Comparison of ENCODE assay signal across 8 cellular contexts in the genomic region with DNA sequence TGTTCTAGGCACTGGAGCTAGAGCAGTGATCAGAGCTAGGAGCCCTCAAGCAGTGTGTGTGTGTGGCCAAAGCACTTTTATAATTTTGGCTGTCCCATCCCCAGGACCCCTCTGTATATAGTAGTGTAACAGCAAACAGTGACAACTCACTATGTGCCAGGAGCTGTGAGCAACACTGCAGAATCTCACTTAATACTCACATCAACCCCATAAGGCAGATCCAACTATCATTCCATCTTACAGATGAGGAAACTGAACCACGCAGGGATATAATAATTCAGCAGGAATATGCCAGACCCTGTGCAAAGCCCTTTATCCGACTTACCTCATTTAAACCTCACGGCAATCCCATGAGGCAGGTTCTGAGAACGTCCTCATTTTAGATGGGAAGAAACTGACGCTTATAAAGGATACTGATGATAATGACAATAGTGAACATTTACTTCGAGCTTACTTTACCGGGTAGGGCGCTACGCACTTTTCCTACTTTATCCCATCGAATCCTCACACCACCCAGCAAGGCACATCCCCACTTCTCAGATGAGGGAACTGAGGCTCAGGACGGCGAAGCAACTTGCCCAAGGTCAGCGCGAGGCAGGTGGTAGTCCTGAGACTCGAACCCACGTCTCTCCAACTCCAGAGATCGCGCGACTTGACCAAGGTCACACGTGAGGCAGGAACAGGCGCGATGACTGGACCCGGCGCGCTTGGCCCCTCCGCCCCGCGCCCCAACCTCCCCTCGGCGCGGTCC. TPM values are rescaled to one million over a fixed set of nuclear protein-coding genes. Genes with fewer than 3 reads are reported as not detected.
DNase-seq lines count a peak whose midpoint lies in the region; ATAC-seq and TF ChIP-seq lines count a peak whose summit lies in the region.

No MANE protein-coding gene starts in this region.

- 26 to 40% methylated on average over 18 to 25 of the region's 31 CpGs for WGBS in thyroid gland, 2 donors

- H3K27ac Mint-ChIP-seq in HFFc6 (peak overlapping the region; percentile 97), memory B cell (peak overlapping the region; percentile 87)
- H3K27ac Mint-ChIP-seq in central memory CD8-positive, alpha-beta T cell (ENCODE audit: low read depth), result peak overlapping the region; percentile 58

- peak overlapping the region; percentile 81 for H3K4me3 ChIP-seq in PC-3 (ENCODE audit: low read length)
- H3K4me3 ChIP-seq in thyroid gland (replicated peaks in 1 of 3), result peak overlapping the region in 2 of 3 donors; percentile 11 to 80

- ATAC-seq in PC-3, result peak; percentile 4
- no peak for ATAC-seq in central memory CD8-positive, alpha-beta T cell (replicated peaks; ENCODE audit: extremely low read depth, poor library complexity, severe bottlenecking)
- ATAC-seq in memory B cell (ENCODE audit: low read depth), result no peak

- BruUV-seq in PC-3 (replicated peaks; lab: Mats Ljungman, UMichigan), result TSS peak; percentile 73

- intact Hi-C loops in PC-3 (cut with micrococcal nuclease), result no loop called here
- intact Hi-C loops in thyroid gland (cut with DNase I), result no loop called here

- no peaks in the 10 kb centered on the region for H3K9me2 ChIP-seq in PC-3 (replicated peaks; ENCODE audit: low read length)

- H3K27ac ChIP-seq in PC-3 (ENCODE audit: low read length) (no peak overlapping the region), thyroid gland (peak overlapping the region in 1 of 3 donors; percentile 96)

- H3K27me3 ChIP-seq in PC-3 (ENCODE audit: low read length) (no peaks in the 10 kb centered on the region), thyroid gland (no peaks in the 10 kb centered on the region)

- H4K20me1 ChIP-seq in PC-3 (ENCODE audit: low read length), result peaks cover 20% of the 10 kb centered on the region

- H3F3A ChIP-seq in PC-3 (ENCODE audit: low read length, unreplicated experiment), result no peaks in the 10 kb centered on the region

- no peak for TF ChIP-seq POLR2A in thyroid gland (IDR thresholded peaks at IDR 0.05)

- peaks cover 54% of the 10 kb centered on the region for H3K4me1 Mint-ChIP-seq in HFFc6 (ENCODE audit: low read depth)
- peaks cover 80% of the 10 kb centered on the region for H3K4me1 Mint-ChIP-seq in central memory CD8-positive, alpha-beta T cell
- H3K4me1 Mint-ChIP-seq in memory B cell, result peaks cover 48% of the 10 kb centered on the region

- CTCF ChIA-PET in PC-3 (lab: Charles Lee), result interaction anchor here (0.5 kb wide), 1 partner anchor 53 kb away, joined by 6 read pairs; no protein-coding TSS in a partner anchor

- H3K36me3 Mint-ChIP-seq in HFFc6 (ENCODE audit: low read depth) (peaks cover 25% of the 10 kb centered on the region), memory B cell (peaks cover 8% of the 10 kb centered on the region)
- peaks cover 37% of the 10 kb centered on the region for H3K36me3 Mint-ChIP-seq in central memory CD8-positive, alpha-beta T cell (ENCODE audit: insufficient read depth)

- peaks cover 2% of the 10 kb centered on the region for H3K27me3 Mint-ChIP-seq in HFFc6 (ENCODE audit: insufficient read depth)
- H3K27me3 Mint-ChIP-seq in central memory CD8-positive, alpha-beta T cell, result no peaks in the 10 kb centered on the region
- no peaks in the 10 kb centered on the region for H3K27me3 Mint-ChIP-seq in memory B cell

- H3K4me2 ChIP-seq in PC-3 (ENCODE audit: low read length), result peak overlapping the region; percentile 90

- peaks cover 77% of the 10 kb centered on the region for H3K79me2 ChIP-seq in PC-3 (ENCODE audit: low read length)

- H3K36me3 ChIP-seq in PC-3 (ENCODE audit: low read depth, low read length) (peaks cover 9% of the 10 kb centered on the region), thyroid gland (no peaks in the 10 kb centered on the region)

- DNase-seq in DMS53 (lab: John Stamatoyannopoulos, UW), result peak; percentile 82
- peak; percentile 28 for DNase-seq in HFFc6
- DNase-seq in PC-3, result peak; percentile 36
- DNase-seq in central memory CD8-positive, alpha-beta T cell (ENCODE audit: low spot score in 2 of 2), result no peak
- no peak for DNase-seq in memory B cell (ENCODE audit: low spot score in 2 of 2)
- peak; percentile 19 to 21 for DNase-seq in thyroid gland
- no peak for DNase-seq in SKM-1 treated with dmso at 0.1 percent for 144 hours (lab: John Stamatoyannopoulos, UW; ENCODE audit: unreplicated experiment)
- DNase-seq in SW480 (ENCODE audit: low spot score), result no peak

- peak overlapping the region; percentile 100 for H3K4me3 Mint-ChIP-seq in HFFc6
- H3K4me3 Mint-ChIP-seq in central memory CD8-positive, alpha-beta T cell, result peak overlapping the region; percentile 89
- H3K4me3 Mint-ChIP-seq in memory B cell, result peak overlapping the region; percentile 88

- POLR2A ChIA-PET in PC-3 (lab: Charles Lee; ENCODE audit: unreplicated experiment), result interaction anchor here (0.6 to 1.9 kb wide), 6 partner anchors 18 to 209 kb away, joined by 3 to 20 read pairs (median 5); a partner anchor contains a TSS

- H3K9me3 Mint-ChIP-seq in HFFc6, result no peaks in the 10 kb centered on the region
- H3K9me3 Mint-ChIP-seq in central memory CD8-positive, alpha-beta T cell, result no peaks in the 10 kb centered on the region
- H3K9me3 Mint-ChIP-seq in memory B cell, result no peaks in the 10 kb centered on the region

- no peak for TF ChIP-seq CTCF in HFFc6 (IDR thresholded peaks at IDR 0.05)
- no peak for TF ChIP-seq CTCF in PC-3 (conservative IDR thresholded peaks at IDR 0.05; ENCODE audit: low read depth, low read length)
- no peak for TF ChIP-seq CTCF in thyroid gland (IDR thresholded peaks at IDR 0.05)

- no peak overlapping the region for H2AFZ ChIP-seq in PC-3 (ENCODE audit: low read length)

- H3K9me3 ChIP-seq in PC-3 (ENCODE audit: low read length) (no peaks in the 10 kb centered on the region), thyroid gland (no peaks in the 10 kb centered on the region)

- H3K9ac ChIP-seq in PC-3 (ENCODE audit: low read length), result peak overlapping the region; percentile 95

- H3K4me1 ChIP-seq in PC-3 (ENCODE audit: insufficient read depth, low read length) (peaks cover 32% of the 10 kb centered on the region), thyroid gland (peaks cover 16 to 26% of the 10 kb centered on the region in 2 donors)

RNA-seq across cellular contexts. Expression of a gene that starts 0.7 kb away (rescaled TPM):
- total RNA-seq in HFFc6 (2021; fragmentation: NEBNext Ultra II Directional; extraction: Animal tissue kit (Norgen Biotek cat#: 25700)), result 10 to 100 TPM; 50.5 to 62.0 (median 55.3) TPM
- 52.8 and 64.1 TPM in 2 replicates for total RNA-seq in PC-3 (2014; rRNA removed)
- total RNA-seq in thyroid gland, result 10 to 100 TPM; 14.9 to 19.9 (median 17.4) TPM

Comparison
In these comparisons a context has a peak if more than half of its experiments do, and no peak if none do; other contexts are left out.
1. DNase-seq: peak in DMS53 (single experiment), HFFc6 (single experiment), PC-3 (single experiment) and thyroid gland (2 of 2); none in central memory CD8-positive, alpha-beta T cell (0 of 2), memory B cell (0 of 2), SKM-1 treated with dmso at 0.1 percent for 144 hours (single experiment) and SW480 (single experiment).
2. Peak in every context shown above with its lines, with median percentiles within 50 percentile points of each other: H3K27ac Mint-ChIP-seq and H3K4me3 Mint-ChIP-seq.